Comparison of ENCODE assay signal across 8 cellular contexts in genomic region chr7:118153551-118154177, GRCh38. TPM values are rescaled to one million over a fixed set of nuclear protein-coding genes. Genes with fewer than 3 reads are reported as not detected.
DNase-seq lines count a peak whose midpoint lies in the region; ATAC-seq and TF ChIP-seq lines count a peak whose summit lies in the region.

No MANE protein-coding gene starts in this region.

- H2AFZ ChIP-seq in OCI-LY7 (ENCODE audit: low read length): no peak overlapping the region

- H3K4me3 ChIP-seq in OCI-LY7 (ENCODE audit: low read depth, low read length, poor library complexity, severe bottlenecking) (no peak overlapping the region), ovary (no peak overlapping the region)

- peak; percentile 40 for DNase-seq in activated naive CD4-positive, alpha-beta T cell treated with anti-CD3 and anti-CD28 coated beads for 36 hours
- DNase-seq in activated naive CD4-positive, alpha-beta T cell treated with anti-CD3 and anti-CD28 coated beads, Interleukin-2, amount 50 U/mL, for 16 hours: no peak
- peak; percentile 47 for DNase-seq in OCI-LY7 (ENCODE audit: low spot score)
- DNase-seq in dedifferentiated amniotic fluid mesenchymal stem cell (ENCODE audit: extremely low spot score): peak; percentile 28
- DNase-seq in myocyte (ENCODE audit: low read depth): peak; percentile 57
- DNase-seq in activated naive CD4-positive, alpha-beta T cell treated with Interleukin-2 at 50 U/mL for 16 hours: no peak
- DNase-seq in ovary: no peak

- H3K4me3 Mint-ChIP-seq in activated naive CD4-positive, alpha-beta T cell treated with anti-CD3 and anti-CD28 coated beads for 36 hours: no peak overlapping the region

- H3K36me3 Mint-ChIP-seq in activated naive CD4-positive, alpha-beta T cell treated with anti-CD3 and anti-CD28 coated beads for 36 hours (ENCODE audit: low read depth): peaks cover 2% of the 10 kb centered on the region

- BruUV-seq in OCI-LY7 (replicated peaks; lab: Mats Ljungman, UMichigan): no TSS peak

- POLR2A ChIA-PET in OCI-LY7 (lab: Charles Lee): interaction anchor here (0.6 to 1.2 kb wide), 3 partner anchors 174 to 575 kb away, joined by 3 to 4 read pairs (median 3); no protein-coding TSS in a partner anchor

- H3K79me2 ChIP-seq in OCI-LY7 (ENCODE audit: insufficient read depth, low read depth, low read length): no peaks in the 10 kb centered on the region

- H3K36me3 ChIP-seq in OCI-LY7 (ENCODE audit: insufficient read depth, low read length) (no peaks in the 10 kb centered on the region), ovary (no peaks in the 10 kb centered on the region)

- peak; percentile 59 for ATAC-seq in HG02852 (IDR thresholded peaks at IDR 0.05; ENCODE audit: unreplicated experiment)

- no peaks in the 10 kb centered on the region for H4K20me1 ChIP-seq in OCI-LY7 (ENCODE audit: insufficient read depth, low read length)

- peak; percentile 91 for TF ChIP-seq CTCF in OCI-LY7 (conservative IDR thresholded peaks at IDR 0.05; ENCODE audit: low read length)
- TF ChIP-seq CTCF in ovary (IDR thresholded peaks at IDR 0.05): peak in 1 of 3 donors; percentile 3

- no peak overlapping the region for H3K4me2 ChIP-seq in OCI-LY7 (ENCODE audit: low read length)

- peaks cover 17% of the 10 kb centered on the region; the same call in 1 of the 2 replicates for H3K9me3 ChIP-seq in OCI-LY7 (ENCODE audit: low read length)
- H3K9me3 ChIP-seq in ovary: no peaks in the 10 kb centered on the region

- no peaks in the 10 kb centered on the region for H3K4me1 ChIP-seq in OCI-LY7 (ENCODE audit: insufficient read depth, low read length, poor library complexity, severe bottlenecking)
- no peaks in the 10 kb centered on the region for H3K4me1 ChIP-seq in ovary (ENCODE audit: insufficient read depth)

- no peaks in the 10 kb centered on the region for H3K4me1 Mint-ChIP-seq in activated naive CD4-positive, alpha-beta T cell treated with anti-CD3 and anti-CD28 coated beads for 36 hours (ENCODE audit: low read depth)

- H3K9me2 ChIP-seq in OCI-LY7 (ENCODE audit: insufficient read depth, low read length): no peaks in the 10 kb centered on the region

- H3K27ac Mint-ChIP-seq in activated naive CD4-positive, alpha-beta T cell treated with anti-CD3 and anti-CD28 coated beads for 36 hours: no peak overlapping the region

- CTCF ChIA-PET in activated naive CD4-positive, alpha-beta T cell treated with anti-CD3 and anti-CD28 coated beads for 36 hours (lab: Charles Lee): interaction anchor here (0.6 to 1.4 kb wide), 9 partner anchors 14 to 787 kb away, joined by 3 to 5 read pairs (median 3); no protein-coding TSS in a partner anchor
- CTCF ChIA-PET in OCI-LY7 (lab: Charles Lee; ENCODE audit: unreplicated experiment): interaction anchor here (0.6 kb wide), 1 partner anchor 694 kb away, joined by 3 read pairs; no protein-coding TSS in a partner anchor

- H3K27me3 Mint-ChIP-seq in activated naive CD4-positive, alpha-beta T cell treated with anti-CD3 and anti-CD28 coated beads for 36 hours (ENCODE audit: low read depth): peaks cover 14% of the 10 kb centered on the region

- intact Hi-C loops in activated naive CD4-positive, alpha-beta T cell treated with anti-CD3 and anti-CD28 coated beads for 36 hours (cut with micrococcal nuclease): loop anchor here (1.0 kb wide), 5 partner anchors 403 to 1223 kb away; no protein-coding TSS in a partner anchor
- intact Hi-C loops in OCI-LY7 (cut with micrococcal nuclease; ENCODE audit: unreplicated experiment): loop anchor here (5.0 to 10.0 kb wide), 2 partner anchors 399 to 696 kb away; no protein-coding TSS in a partner anchor
- intact Hi-C loops in ovary (cut with DNase I): no loop called here

- TF ChIP-seq POLR2A in ovary (IDR thresholded peaks at IDR 0.05): no peak

- peaks cover 3% of the 10 kb centered on the region for H3K9me3 Mint-ChIP-seq in activated naive CD4-positive, alpha-beta T cell treated with anti-CD3 and anti-CD28 coated beads for 36 hours

- H3K27ac ChIP-seq in OCI-LY7 (ENCODE audit: low read depth, low read length, poor library complexity, severe bottlenecking) (no peak overlapping the region), ovary (no peak overlapping the region)

- H3K27me3 ChIP-seq in ovary: no peaks in the 10 kb centered on the region

- no peak for TF ChIP-seq EP300 in ovary (IDR thresholded peaks at IDR 0.05)

- WGBS in ovary, 3 donors: 27 to 31% (median 29%) methylated on average over 4 of the region's 4 CpGs

RNA-seq across cellular contexts. Expression of gene LSM8, which starts 30.3 kb away (rescaled TPM):
- 10 to 100 TPM; 39.1 to 43.3 TPM for total RNA-seq in activated naive CD4-positive, alpha-beta T cell treated with anti-CD3 and anti-CD28 coated beads for 36 hours
- 105 and 159 TPM in 2 replicates for total RNA-seq in OCI-LY7 (2014; rRNA removed; shearing (Covaris generic))
- total RNA-seq in OCI-LY7 (2022) (80.7 and 92.6 TPM in 2 replicates), myocyte (37.1 and 47.5 TPM in 2 replicates), ovary (10 to 100 TPM; 16.8 to 31.4 (median 22.9) TPM)
- polyA plus RNA-seq in myocyte (2012): 27.9 TPM
- polyA plus RNA-seq in ovary: 10 to 100 TPM; 20.8 to 24.3 TPM

Comparison
In these comparisons a context has a peak if more than half of its experiments do, and no peak if none do; other contexts are left out.
1. DNase-seq: peak in activated naive CD4-positive, alpha-beta T cell treated with anti-CD3 and anti-CD28 coated beads for 36 hours (single experiment), OCI-LY7 (single experiment), dedifferentiated amniotic fluid mesenchymal stem cell (single experiment) and myocyte (single experiment); none in activated naive CD4-positive, alpha-beta T cell treated with anti-CD3 and anti-CD28 coated beads, Interleukin-2, amount 50 U/mL, for 16 hours (single experiment), activated naive CD4-positive, alpha-beta T cell treated with Interleukin-2 at 50 U/mL for 16 hours (single experiment) and ovary (0 of 5).
2. intact Hi-C loops: an anchor here in activated naive CD4-positive, alpha-beta T cell treated with anti-CD3 and anti-CD28 coated beads for 36 hours (1.0 kb wide) and OCI-LY7 (5.0 to 10.0 kb wide); none called in ovary.